Comparison of ENCODE assay signal across 8 cellular contexts in the genomic region with DNA sequence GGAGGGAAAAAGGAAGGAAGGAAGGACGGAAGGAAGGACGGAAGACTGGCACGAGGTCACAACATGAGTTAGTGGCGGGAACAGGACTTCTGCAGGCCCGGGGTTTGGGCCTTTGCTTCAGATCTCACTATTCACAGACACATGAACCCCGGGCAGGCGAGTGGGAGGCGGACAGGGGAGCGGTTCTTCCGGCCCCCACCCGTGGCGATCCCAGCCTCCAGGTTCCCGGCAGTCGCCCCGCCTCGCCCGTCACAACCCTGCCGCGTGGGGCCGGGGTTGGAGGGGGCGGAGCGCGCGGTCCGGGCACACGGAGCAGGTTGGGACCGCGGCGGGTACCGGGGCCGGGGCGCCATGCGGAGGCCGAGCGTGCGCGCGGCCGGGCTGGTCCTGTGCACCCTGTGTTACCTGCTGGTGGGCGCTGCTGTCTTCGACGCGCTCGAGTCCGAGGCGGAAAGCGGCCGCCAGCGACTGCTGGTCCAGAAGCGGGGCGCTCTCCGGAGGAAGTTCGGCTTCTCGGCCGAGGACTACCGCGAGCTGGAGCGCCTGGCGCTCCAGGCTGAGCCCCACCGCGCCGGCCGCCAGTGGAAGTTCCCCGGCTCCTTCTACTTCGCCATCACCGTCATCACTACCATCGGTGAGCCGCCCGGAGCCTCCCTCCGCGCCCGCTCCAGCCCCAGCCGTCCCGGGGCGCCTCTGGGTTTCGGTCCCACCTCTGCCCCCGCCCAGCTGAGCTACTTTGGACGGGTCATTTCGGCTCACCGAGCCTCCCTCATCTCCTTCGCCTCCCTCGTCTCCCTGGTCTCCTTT. TPM values are rescaled to one million over a fixed set of nuclear protein-coding genes. Genes with fewer than 3 reads are reported as not detected.
DNase-seq lines count a peak whose midpoint lies in the region; ATAC-seq and TF ChIP-seq lines count a peak whose summit lies in the region.

Gene KCNK15, plus strand, starts transcription at position 306 of the 807 bp plus-strand sequence. Its CDS starts 46 bp downstream, at position 352.

- no peaks in the 10 kb centered on the region for H4K20me1 ChIP-seq in KMS-11 (ENCODE audit: insufficient read depth)

- no peaks in the 10 kb centered on the region for H3K36me3 ChIP-seq in KMS-11 (ENCODE audit: insufficient read depth)

- H3K4me3 ChIP-seq in AG04450 (ENCODE audit: low read depth, low read length) (peak within 1 kb of the TSS; percentile 44), KMS-11 (IDR thresholded peaks at IDR 0.05; ENCODE audit: insufficient read depth, low read depth, low read length) (no peak within 1 kb of the TSS)

- CTCF ChIA-PET in AG04450 (lab: Charles Lee) = interaction anchor here (0.6 to 3.2 kb wide), 6 partner anchors 9 to 1256 kb away, joined by 5 to 86 read pairs (median 11); no protein-coding TSS in a partner anchor

- peak within 1 kb of the TSS; percentile 41; the same call in 1 of the 2 replicates for H2AFZ ChIP-seq in KMS-11 (ENCODE audit: low read depth)

- intact Hi-C loops in Right ventricle myocardium superior (cut with DNase I) = loop anchor here (2.0 kb wide), 1 partner anchor 123 kb away; no protein-coding TSS in a partner anchor

- H3K4me2 ChIP-seq in KMS-11 = peak within 1 kb of the TSS; percentile 46

- H3K27me3 ChIP-seq in AG04450 (ENCODE audit: control insufficient read depth, insufficient read depth, low read length) (peaks cover 64% of the 10 kb centered on the region), KMS-11 (ENCODE audit: insufficient read depth, low read depth) (peaks cover 36% of the 10 kb centered on the region)

- H3K4me1 ChIP-seq in KMS-11 (ENCODE audit: low read depth, poor library complexity, severe bottlenecking) = peaks cover 26% of the 10 kb centered on the region

- H3K79me2 ChIP-seq in KMS-11 (ENCODE audit: insufficient read depth, low read depth) = no peaks in the 10 kb centered on the region

- no peak for TF ChIP-seq CTCF in AG04450 (IDR thresholded peaks at IDR 0.05; ENCODE audit: low read depth, low read length)
- TF ChIP-seq CTCF in KMS-11 (conservative IDR thresholded peaks at IDR 0.05; ENCODE audit: low read depth, low read length) = no peak

- H3K9ac ChIP-seq in KMS-11 = no peak within 1 kb of the TSS

- POLR2A ChIA-PET in AG04450 (lab: Yijun Ruan, JAX) = interaction anchor here (0.6 kb wide), 1 partner anchor 362 kb away, joined by 11 read pairs; no protein-coding TSS in a partner anchor

- peak; percentile 57 for ATAC-seq in Right ventricle myocardium superior (ENCODE audit: poor library complexity)
- no peak for ATAC-seq in HG03280 (IDR thresholded peaks at IDR 0.05; ENCODE audit: unreplicated experiment)

- DNase-seq in AG04450 (ENCODE audit: low read depth, low spot score) (no peak), Right ventricle myocardium superior (peak; percentile 68), retina (peak; percentile 64), NCI-H1092 treated with DMSO at 0.1 percent for 48 hours (lab: John Stamatoyannopoulos, UW) (no peak), inferior parietal cortex (ENCODE audit: extremely low spot score) (no peak)
- peak; percentile 26 for DNase-seq in activated T-helper 9 cell treated with anti-CD3 and anti-CD28 coated beads, Interleukin-2, amount 50 U/mL, for 16 hours (ENCODE audit: low read depth)

- H3K27ac ChIP-seq in AG04450 (ENCODE audit: low read depth, low read length) (no peak within 1 kb of the TSS), KMS-11 (no peak within 1 kb of the TSS)

- H3K9me3 ChIP-seq in AG04450 (ENCODE audit: control insufficient read depth, insufficient read depth, low read length) = no peaks in the 10 kb centered on the region; the same call in 1 of the 2 replicates

RNA-seq across cellular contexts. Expression of gene KCNK15, which starts in this region (rescaled TPM):
- polyA plus RNA-seq in AG04450 (2011; rRNA removed) = not detected in 2 replicates
- not detected in 2 replicates for polyA minus RNA-seq in AG04450 (2011; rRNA and poly(A)+ RNA removed)
- 0.19 TPM for total RNA-seq in Right ventricle myocardium superior

Comparison
In these comparisons a context has a peak if more than half of its experiments do, and no peak if none do; other contexts are left out.
1. Peak in DNase-seq and ATAC-seq in Right ventricle myocardium superior; RNA of the gene not detected or under 1 TPM.
2. DNase-seq: peak in activated T-helper 9 cell treated with anti-CD3 and anti-CD28 coated beads, Interleukin-2, amount 50 U/mL, for 16 hours (single experiment) and retina (single experiment); none in AG04450 (single experiment), NCI-H1092 treated with DMSO at 0.1 percent for 48 hours (single experiment) and inferior parietal cortex (single experiment).